In the genomic region with DNA sequence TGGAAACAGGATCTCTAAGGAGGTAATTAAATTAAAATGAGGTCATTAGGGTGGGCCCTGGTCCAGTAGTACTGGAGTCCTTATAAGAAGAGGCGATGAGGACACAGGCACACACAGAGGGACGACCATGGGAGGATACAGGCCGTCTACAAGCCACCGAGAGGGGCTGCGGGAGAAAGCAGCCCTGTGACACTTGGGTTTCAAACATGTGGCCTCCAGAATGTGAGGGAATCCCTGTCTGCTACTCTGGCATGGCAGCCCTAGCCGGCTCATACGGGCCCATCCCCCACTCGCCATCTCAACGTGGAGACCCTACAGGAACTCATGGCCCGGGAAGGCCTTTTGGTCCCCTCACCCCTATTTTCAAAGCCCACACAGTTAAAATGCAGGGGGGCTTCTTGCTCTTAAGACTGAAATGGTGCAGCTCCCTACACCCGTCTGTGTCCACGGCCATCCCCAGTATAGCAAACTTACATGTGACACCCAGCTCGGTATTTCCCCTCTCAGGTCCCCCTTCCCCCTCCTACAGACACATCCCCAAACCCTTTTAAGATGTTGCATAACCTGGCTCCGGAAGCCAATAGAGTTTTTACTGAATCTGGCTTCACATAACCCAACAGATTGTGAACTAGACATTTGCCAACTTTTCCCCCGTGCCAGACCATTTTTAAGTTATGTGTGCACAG, we compare ENCODE assay signal across 8 cellular contexts.
A peak's percentile ranks its signal among the peaks of the same experiment; 100 is the strongest.
DNase-seq lines count a peak whose midpoint lies in the region; ATAC-seq and TF ChIP-seq lines count a peak whose summit lies in the region.

No MANE protein-coding gene starts in this region.

- H3K9ac ChIP-seq in colonic mucosa (ENCODE audit: low read depth in 2 of 2, low read length in 2 of 2) = peak overlapping the region in 1 of 2 donors; percentile 44
- H3K9ac ChIP-seq in muscle layer of colon (ENCODE audit: low read length) = no peak overlapping the region

- no peaks in the 10 kb centered on the region for H3K36me3 ChIP-seq in colonic mucosa
- no peaks in the 10 kb centered on the region for H3K36me3 ChIP-seq in muscle layer of colon (ENCODE audit: insufficient read depth, low read length)

- intact Hi-C loops in colonic mucosa (cut with DNase I) = no loop called here

- H3K4me1 ChIP-seq in colonic mucosa = peaks cover 4% of the 10 kb centered on the region
- peaks cover 17% of the 10 kb centered on the region for H3K4me1 ChIP-seq in muscle layer of colon (ENCODE audit: insufficient read depth, low read length)

- TF ChIP-seq CTCF in colonic mucosa (IDR thresholded peaks at IDR 0.05) = no peak

- H3K9me3 ChIP-seq in colonic mucosa = no peaks in the 10 kb centered on the region
- no peaks in the 10 kb centered on the region for H3K9me3 ChIP-seq in muscle layer of colon (ENCODE audit: low read length)

- peak; percentile 42 for ATAC-seq in HG02973 (IDR thresholded peaks at IDR 0.05; ENCODE audit: unreplicated experiment)

- peak overlapping the region; percentile 78 for H3K27ac ChIP-seq in colonic mucosa
- peak overlapping the region; percentile 4 for H3K27ac ChIP-seq in muscle layer of colon (ENCODE audit: low read depth, low read length)

- peak; percentile 65 for DNase-seq in activated effector memory CD4-positive, alpha-beta T cell treated with anti-CD3 and anti-CD28 coated beads, Interleukin-2, amount 50 U/mL, for 16 hours
- DNase-seq in activated effector memory CD4-positive, alpha-beta T cell treated with Interleukin-2 at 50 U/mL for 16 hours = no peak
- peak; percentile 35 for DNase-seq in SKM-1 (lab: John Stamatoyannopoulos, UW; ENCODE audit: unreplicated experiment)
- peak; percentile 37 for DNase-seq in colonic mucosa
- no peak for DNase-seq in NCI-H146 (lab: John Stamatoyannopoulos, UW)
- DNase-seq in NCI-H187 (lab: John Stamatoyannopoulos, UW) = no peak

- H3K27me3 ChIP-seq in colonic mucosa = no peaks in the 10 kb centered on the region
- no peaks in the 10 kb centered on the region for H3K27me3 ChIP-seq in muscle layer of colon (ENCODE audit: control insufficient read depth in 1 of 2, insufficient read depth in 2 of 2, low read length in 2 of 2)

- H3K4me3 ChIP-seq in colonic mucosa (no peak overlapping the region), muscle layer of colon (ENCODE audit: low read depth in 1 of 2, low read length in 2 of 2) (no peak overlapping the region)

Comparison
In these comparisons a context has a peak if more than half of its experiments do, and no peak if none do; other contexts are left out.
1. DNase-seq: peak in activated effector memory CD4-positive, alpha-beta T cell treated with anti-CD3 and anti-CD28 coated beads, Interleukin-2, amount 50 U/mL, for 16 hours (single experiment), SKM-1 (single experiment) and colonic mucosa (single experiment); none in activated effector memory CD4-positive, alpha-beta T cell treated with Interleukin-2 at 50 U/mL for 16 hours (single experiment), NCI-H146 (single experiment) and NCI-H187 (0 of 2).